22 cellular contexts compared by ENCODE assay signal in the genomic region with DNA sequence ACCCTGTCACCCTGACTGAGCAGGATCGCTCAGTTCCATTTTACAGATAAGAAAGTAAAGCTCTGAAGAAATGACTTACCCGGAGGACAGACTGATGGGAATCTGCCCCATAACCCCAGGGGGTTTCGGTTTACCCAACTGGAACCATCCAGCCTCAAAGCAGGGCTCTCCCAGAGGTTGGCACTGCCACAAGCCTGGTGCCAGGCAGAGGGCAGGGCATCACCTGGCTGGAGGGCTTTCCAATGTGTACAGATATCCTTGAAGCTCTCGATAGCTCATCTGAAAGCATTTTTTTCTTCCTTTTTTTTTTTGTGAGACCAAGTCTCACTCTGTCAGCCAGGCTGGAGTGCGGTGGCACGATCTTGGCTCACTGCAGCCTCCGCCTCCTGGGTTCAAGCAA.
"Had no signal": no experiment of that assay in that cellular context is flagged by ENCODE, and none has a peak within 500 bp of the region (broad histone marks: within the 10 kb centered on the region; RNA-seq: fewer than 3 reads in every experiment).

No MANE protein-coding gene starts in this region.

- H3K4me3 Mint-ChIP-seq: activated CD8-positive, alpha-beta T cell treated with anti-CD3 and anti-CD28 coated beads for 36 hours; activated naive CD4-positive, alpha-beta T cell treated with anti-CD3 and anti-CD28 coated beads, Interleukin-2, amount 50 U/mL, for 24 hours; activated T-helper 1 cell treated with anti-CD3 and anti-CD28 coated beads, Interleukin-12 subunit alpha, Interleukin-12 subunit beta, Interleukin-2, Interleukin-4 antibody, amounts not matched to agents 30 ng/mL and 10 ng/mL and 1 ng/mL, durations not matched to agents 14 hours and 24 hours and 36 hours; IgD-negative memory B cell had no signal

- H3K9me3 Mint-ChIP-seq: activated CD8-positive, alpha-beta T cell treated with anti-CD3 and anti-CD28 coated beads for 36 hours; activated naive CD4-positive, alpha-beta T cell treated with anti-CD3 and anti-CD28 coated beads, Interleukin-2, amount 50 U/mL, for 24 hours; activated T-helper 1 cell treated with anti-CD3 and anti-CD28 coated beads, Interleukin-12 subunit alpha, Interleukin-12 subunit beta, Interleukin-2, Interleukin-4 antibody, amounts not matched to agents 30 ng/mL and 10 ng/mL and 1 ng/mL, durations not matched to agents 14 hours and 24 hours and 36 hours; brain; IgD-negative memory B cell had no signal

- DNase-seq: activated CD4-positive, alpha-beta T cell treated with anti-CD3 and anti-CD28 coated beads for 4 hours; activated CD8-positive, alpha-beta memory T cell treated with anti-CD3 and anti-CD28 coated beads, Interleukin-2, amount 50 U/mL, for 48 hours; activated CD8-positive, alpha-beta T cell treated with anti-CD3 and anti-CD28 coated beads for 36 hours; activated effector memory CD4-positive, alpha-beta T cell treated with Interleukin-2 at 50 U/mL for 16 hours; activated naive CD4-positive, alpha-beta T cell; activated T-cell treated with anti-CD3 and anti-CD28 coated beads, Interleukin-2, amount 50 U/mL, for 1 hour; KG1; NCI-H1048; NCI-H146; NCI-H187 treated with DMSO at 0.1 percent for 48 hours; NCI-H2081 treated with DMSO at 0.1 percent for 48 hours; NCI-H226; NCI-H526; PC-9; SIG-M5; T-helper 1 cell had no signal

- H3K27ac Mint-ChIP-seq: activated CD8-positive, alpha-beta T cell treated with anti-CD3 and anti-CD28 coated beads for 36 hours; activated naive CD4-positive, alpha-beta T cell treated with anti-CD3 and anti-CD28 coated beads, Interleukin-2, amount 50 U/mL, for 24 hours; activated T-helper 1 cell treated with anti-CD3 and anti-CD28 coated beads, Interleukin-12 subunit alpha, Interleukin-12 subunit beta, Interleukin-2, Interleukin-4 antibody, amounts not matched to agents 30 ng/mL and 10 ng/mL and 1 ng/mL, durations not matched to agents 14 hours and 24 hours and 36 hours had no signal

- H3K27me3 Mint-ChIP-seq: brain had no signal

- H3K27ac ChIP-seq: PC-9, VCaP had no signal

- H3K36me3 Mint-ChIP-seq: activated naive CD4-positive, alpha-beta T cell treated with anti-CD3 and anti-CD28 coated beads, Interleukin-2, amount 50 U/mL, for 24 hours; IgD-negative memory B cell had no signal

- H3K4me3 ChIP-seq: PC-9 had no signal

- ATAC-seq: activated CD4-positive, CD25-positive, alpha-beta regulatory T cell treated with anti-CD3 and anti-CD28 coated beads, Interleukin-2, amount 50 U/mL, for 24 hours; activated CD8-positive, alpha-beta T cell treated with anti-CD3 and anti-CD28 coated beads for 36 hours had no signal

- H3K4me1 Mint-ChIP-seq: activated naive CD4-positive, alpha-beta T cell treated with anti-CD3 and anti-CD28 coated beads, Interleukin-2, amount 50 U/mL, for 24 hours; IgD-negative memory B cell had no signal
